8 cellular contexts compared by ENCODE assay signal in the genomic region with DNA sequence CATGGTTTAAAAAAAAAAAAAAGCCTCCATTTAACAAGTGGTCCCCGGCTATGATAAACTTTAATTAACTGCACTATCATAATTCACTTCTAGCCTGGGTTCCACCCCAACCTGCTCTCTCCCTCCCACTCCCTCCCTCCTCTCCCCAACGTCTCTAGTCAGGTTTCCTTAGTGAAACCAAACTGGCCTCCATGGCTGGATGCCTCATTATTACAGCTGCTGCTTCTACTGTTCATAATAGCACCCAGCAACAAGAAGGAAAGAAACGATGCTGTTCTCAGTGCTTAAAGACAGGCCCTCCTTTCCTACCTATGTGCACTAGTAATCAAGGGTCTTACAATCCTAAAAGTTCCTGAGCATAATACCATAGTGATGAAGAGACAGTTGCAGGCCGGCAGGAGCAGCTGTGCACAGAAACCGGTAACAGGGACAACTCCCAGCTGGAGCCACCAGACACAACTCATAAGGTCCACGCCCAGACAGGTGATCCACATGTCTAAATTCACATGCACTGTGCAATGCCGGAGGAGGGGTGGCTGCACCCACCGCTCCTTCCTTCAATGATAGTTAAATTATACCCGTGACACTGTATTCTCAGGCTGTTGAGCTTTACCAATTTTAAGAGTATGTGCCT. TPM values are rescaled to one million over a fixed set of nuclear protein-coding genes. Genes with fewer than 3 reads are reported as not detected.
DNase-seq lines count a peak whose midpoint lies in the region; ATAC-seq, FAIRE-seq and TF ChIP-seq lines count a peak whose summit lies in the region.

No MANE protein-coding gene starts in this region.

- no peak for TF ChIP-seq EP300 in A549 (IDR thresholded peaks at IDR 0.05)

- POLR2A ChIA-PET in A549 (lab: Yijun Ruan, JAX) (interaction anchor here (0.6 to 8.4 kb wide), 5 partner anchors 45 to 109 kb away, joined by 3 to 78 read pairs (median 3); no protein-coding TSS in a partner anchor), A673 (lab: Charles Lee; ENCODE audit: low non-redundant PET) (interaction anchor here (1.0 kb wide), 1 partner anchor 102 kb away, joined by 9 read pairs; no protein-coding TSS in a partner anchor)

- H3K27me3 ChIP-seq in breast epithelium (no peaks in the 10 kb centered on the region), smooth muscle cell (ENCODE audit: low read depth) (no peaks in the 10 kb centered on the region), A673 (replicated peaks; ENCODE audit: insufficient read depth, low read depth, low read length, poor library complexity) (no peaks in the 10 kb centered on the region)

- H3K27ac ChIP-seq in A549 (peak overlapping the region in 1 of 2 experiments; percentile 99; a peak in 4 of 6 replicates), breast epithelium (peak overlapping the region; percentile 84 to 90), smooth muscle cell (ENCODE audit: low read depth) (peak overlapping the region; percentile 96), A673 (ENCODE audit: low read depth, low read length, poor library complexity, severe bottlenecking) (no peak overlapping the region)

- H3K4me3 ChIP-seq in A549 (no peak overlapping the region), breast epithelium (peak overlapping the region in 1 of 3 donors; percentile 94), smooth muscle cell (no peak overlapping the region), A673 (ENCODE audit: low read depth, low read length, poor library complexity, severe bottlenecking) (no peak overlapping the region)

- H3K9ac ChIP-seq in smooth muscle cell (ENCODE audit: low read depth), result no peak overlapping the region

- H3K9me3 ChIP-seq in A549 (no peaks in the 10 kb centered on the region), breast epithelium (no peaks in the 10 kb centered on the region), smooth muscle cell (replicated peaks; ENCODE audit: low read depth) (no peaks in the 10 kb centered on the region), A673 (ENCODE audit: low read depth, low read length, poor library complexity, severe bottlenecking) (no peaks in the 10 kb centered on the region)

- intact Hi-C loops in breast epithelium (cut with DNase I; ENCODE audit: low total_unique reads), result no loop called here
- intact Hi-C loops in A673 (cut with micrococcal nuclease; ENCODE audit: unreplicated experiment), result loop anchor here (2.0 kb wide), 2 partner anchors 30 to 66 kb away; no protein-coding TSS in a partner anchor

- no peak for TF ChIP-seq RAD21 in A549 (conservative IDR thresholded peaks at IDR 0.05 in 1 of 2, IDR thresholded peaks at IDR 0.05 in 1 of 2)

- H3K36me3 ChIP-seq in breast epithelium (no peaks in the 10 kb centered on the region), smooth muscle cell (ENCODE audit: low read depth) (no peaks in the 10 kb centered on the region), A673 (ENCODE audit: insufficient read depth, low read length, poor library complexity, severe bottlenecking) (peaks cover 26% of the 10 kb centered on the region)

- no TSS peak for BruUV-seq in A673 (replicated peaks; lab: Mats Ljungman, UMichigan)

- CTCF ChIA-PET in A549 (lab: Yijun Ruan, JAX) (interaction anchor here (1.2 to 28.2 kb wide), 11 partner anchors 16 to 150 kb away, joined by 3 to 481 read pairs (median 13); no protein-coding TSS in a partner anchor), A673 (lab: Charles Lee) (interaction anchor here (0.6 to 1.2 kb wide), 2 partner anchors 36 to 68 kb away, joined by 3 to 5 read pairs; no protein-coding TSS in a partner anchor)

- TF ChIP-seq POLR2A in A549 (IDR thresholded peaks at IDR 0.05; ENCODE audit: low read length) (no peak), breast epithelium (IDR thresholded peaks at IDR 0.05) (no peak)

- peaks cover 31% of the 10 kb centered on the region for H3K4me1 ChIP-seq in A549
- H3K4me1 ChIP-seq in breast epithelium, result peaks cover 5 to 6% of the 10 kb centered on the region in 2 donors
- peaks cover 25% of the 10 kb centered on the region for H3K4me1 ChIP-seq in smooth muscle cell (ENCODE audit: low read depth)
- H3K4me1 ChIP-seq in A673 (ENCODE audit: insufficient read depth, low read length, poor library complexity, severe bottlenecking), result peaks cover 25% of the 10 kb centered on the region

- no peak for DNase-seq in A549 (ENCODE audit: low read depth in 1 of 2, low spot score in 1 of 2)
- peak; percentile 78 for DNase-seq in GM19238 (ENCODE audit: insufficient read length, low spot score)
- peak; percentile 63 for DNase-seq in NCI-H146 (lab: John Stamatoyannopoulos, UW)
- DNase-seq in breast epithelium (ENCODE audit: low spot score in 2 of 2), result no peak
- no peak for DNase-seq in smooth muscle cell (lab: John Stamatoyannopoulos, UW; ENCODE audit: unreplicated experiment)
- DNase-seq in A673 (ENCODE audit: low spot score), result no peak
- no peak for DNase-seq in T1000 (lab: John Stamatoyannopoulos, UW)

- H3K4me2 ChIP-seq in A549 (peak overlapping the region; percentile 98), smooth muscle cell (no peak overlapping the region)

- peaks cover 54% of the 10 kb centered on the region for H3K79me2 ChIP-seq in smooth muscle cell (ENCODE audit: low read depth)

- TF ChIP-seq CTCF in A549 (IDR thresholded peaks at IDR 0.05) (no peak), breast epithelium (IDR thresholded peaks at IDR 0.05) (no peak), smooth muscle cell (IDR thresholded peaks at IDR 0.05; ENCODE audit: borderline replicate concordance, insufficient read depth, poor library complexity, severe bottlenecking) (no peak), A673 (conservative IDR thresholded peaks at IDR 0.05; ENCODE audit: low read depth, low read length) (no peak)

- no peak for FAIRE-seq in A549 (lab: Jason Lieb, UNC)

- no peak; a peak in 1 of 6 replicates for ATAC-seq in A549
- ATAC-seq in GM18870 (IDR thresholded peaks at IDR 0.05; ENCODE audit: unreplicated experiment), result no peak

- H4K20me1 ChIP-seq in smooth muscle cell (ENCODE audit: low read depth), result peaks cover 52% of the 10 kb centered on the region

- H2AFZ ChIP-seq in smooth muscle cell (ENCODE audit: low read depth), result no peak overlapping the region

- 72% methylated on average over 9 of the region's 9 CpGs for WGBS in A549 (ENCODE audit: missing lambda C conversion rate)
- 77% methylated on average over 9 of the region's 9 CpGs for WGBS in smooth muscle cell (ENCODE audit: low lambda C conversion rate)

- peaks cover 18% of the 10 kb centered on the region for H3F3A ChIP-seq in smooth muscle cell (ENCODE audit: low read depth)

TF ChIP-seq in A549, 52 proteins besides CTCF, POLR2A, EP300 and RAD21:
- no peak for TF ChIP-seq ZNF302 (CRISPR knock-in tag; IDR thresholded peaks at IDR 0.05)
- TF ChIP-seq HEYL (CRISPR knock-in tag; IDR thresholded peaks at IDR 0.05), result no peak
- no peak for TF ChIP-seq BHLHE40 (IDR thresholded peaks at IDR 0.05; ENCODE audit: low read depth, low read length)
- TF ChIP-seq, protein P1, sequence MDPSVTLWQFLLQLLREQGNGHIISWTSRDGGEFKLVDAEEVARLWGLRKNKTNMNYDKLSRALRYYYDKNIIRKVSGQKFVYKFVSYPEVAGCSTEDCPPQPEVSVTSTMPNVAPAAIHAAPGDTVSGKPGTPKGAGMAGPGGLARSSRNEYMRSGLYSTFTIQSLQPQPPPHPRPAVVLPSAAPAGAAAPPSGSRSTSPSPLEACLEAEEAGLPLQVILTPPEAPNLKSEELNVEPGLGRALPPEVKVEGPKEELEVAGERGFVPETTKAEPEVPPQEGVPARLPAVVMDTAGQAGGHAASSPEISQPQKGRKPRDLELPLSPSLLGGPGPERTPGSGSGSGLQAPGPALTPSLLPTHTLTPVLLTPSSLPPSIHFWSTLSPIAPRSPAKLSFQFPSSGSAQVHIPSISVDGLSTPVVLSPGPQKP (IDR thresholded peaks at IDR 0.05; ENCODE audit: low read depth, low read length), result no peak
- no peak for TF ChIP-seq SMC3 (IDR thresholded peaks at IDR 0.05)
- no peak for TF ChIP-seq KDM5A (IDR thresholded peaks at IDR 0.05)
- TF ChIP-seq HOXB13 (CRISPR knock-in tag; IDR thresholded peaks at IDR 0.05; ENCODE audit: low read depth), result no peak

RNA-seq across cellular contexts. Expression of a gene that starts 6.2 kb away (rescaled TPM):
- polyA plus RNA-seq in A549 (2011; rRNA removed) (12.5 and 18.1 TPM in 2 replicates), A549 (2017; fragmentation: RNase III; extraction: RNeasy Plus Mini Kit Qiagen cat#74134 plus additional on column Dnase treatment) (20.1 to 31.0 TPM (median 28.3 TPM) in 3 replicates), smooth muscle cell (58.0 and 66.3 TPM in 2 replicates)
- polyA plus RNA-seq in A549 (2012; cell fraction: cytosol; rRNA removed), result 15.1 and 25.7 TPM in 2 replicates
- polyA plus RNA-seq in A549 (2012; cell fraction: nucleus; rRNA removed), result 25.5 and 31.5 TPM in 2 replicates
- 11.5 and 15.0 TPM in 2 replicates for polyA minus RNA-seq in A549 (2011; rRNA and poly(A)+ RNA removed)
- total RNA-seq in breast epithelium (10 to 100 TPM; 39.5 to 76.5 (median 47.2) TPM), smooth muscle cell (33.2 and 33.9 TPM in 2 replicates), A673 (2021) (51.2 and 55.9 TPM in 2 replicates)

Comparison
In these comparisons a context has a peak if more than half of its experiments do, and no peak if none do; other contexts are left out.
1. DNase-seq: peak in GM19238 (single experiment) and NCI-H146 (single experiment); none in A549 (0 of 2), breast epithelium (0 of 2), smooth muscle cell (single experiment), A673 (single experiment) and T1000 (single experiment).